ENCODE assay signal across 14 cellular contexts in the genomic region with DNA sequence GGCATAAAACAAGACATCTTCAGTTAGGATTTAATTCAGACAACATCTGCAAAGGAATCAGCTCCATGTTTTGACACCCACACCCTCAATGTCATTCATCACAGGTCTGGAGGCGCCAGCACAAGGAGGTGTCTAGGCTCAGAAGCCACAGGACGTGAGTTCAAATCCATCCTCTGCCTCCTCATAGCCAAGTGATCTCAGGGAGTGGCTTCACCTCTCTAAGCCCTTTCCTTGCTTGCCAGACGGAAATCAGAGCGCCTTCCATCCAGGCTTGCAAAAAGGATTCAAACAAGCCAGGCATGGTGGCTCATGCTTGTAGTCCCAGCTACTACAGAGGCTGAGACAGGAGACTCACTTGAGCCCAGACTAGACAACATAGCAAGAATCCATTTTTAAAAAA.
DNase-seq lines count a peak whose midpoint lies in the region; ATAC-seq and TF ChIP-seq lines count a peak whose summit lies in the region.
"Had no signal": no experiment of that assay in that cellular context is flagged by ENCODE, and none has a peak within 500 bp of the region (broad histone marks: within the 10 kb centered on the region; RNA-seq: fewer than 3 reads in every experiment).

No MANE protein-coding gene starts in this region.

- no peak overlapping the region for H3K4me3 ChIP-seq in spleen
- H3K4me3 ChIP-seq: GM23338 had no signal

- H3K27ac Mint-ChIP-seq in stimulated activated naive CD8-positive, alpha-beta T cell treated with anti-CD3 and anti-CD28 coated beads, Interleukin-15, Interleukin-2, amounts not matched to agents 100 ng/mL and 50 ng/mL, for 24 hours: peak overlapping the region; percentile 49
- H3K27ac Mint-ChIP-seq in osteocyte (ENCODE audit: unreplicated experiment): no peak overlapping the region
- H3K27ac Mint-ChIP-seq: CD4-positive, CD25-positive, alpha-beta regulatory T cell; GM23338 had no signal

- H3K4me1 ChIP-seq in spleen: no peaks in the 10 kb centered on the region
- H3K4me1 ChIP-seq: BE2C, Caco-2 had no signal

- no peak for ATAC-seq in stimulated activated naive CD8-positive, alpha-beta T cell treated with anti-CD3 and anti-CD28 coated beads, Interleukin-15, Interleukin-2, amounts not matched to agents 100 U/mL and 50 U/mL, for 24 hours
- ATAC-seq: GM23338 had no signal

- intact Hi-C loops in spleen (cut with DNase I; ENCODE audit: low total_unique reads): no loop called here

- H3K4me3 Mint-ChIP-seq in stimulated activated naive CD8-positive, alpha-beta T cell treated with anti-CD3 and anti-CD28 coated beads, Interleukin-15, Interleukin-2, amounts not matched to agents 100 ng/mL and 50 ng/mL, for 24 hours: no peak overlapping the region
- H3K4me3 Mint-ChIP-seq in osteocyte (ENCODE audit: unreplicated experiment): no peak overlapping the region
- H3K4me3 Mint-ChIP-seq: CD4-positive, CD25-positive, alpha-beta regulatory T cell; GM23338 had no signal

- H3K9me3 Mint-ChIP-seq in stimulated activated naive CD8-positive, alpha-beta T cell treated with anti-CD3 and anti-CD28 coated beads, Interleukin-15, Interleukin-2, amounts not matched to agents 100 ng/mL and 50 ng/mL, for 24 hours: no peaks in the 10 kb centered on the region
- no peaks in the 10 kb centered on the region for H3K9me3 Mint-ChIP-seq in osteocyte (ENCODE audit: unreplicated experiment)

- H3K27me3 ChIP-seq in spleen (replicated peaks in 1 of 7): peaks cover 0 to 25% (median 0%) of the 10 kb centered on the region in 7 donors
- H3K27me3 ChIP-seq: BE2C had no signal

- 87 to 93% (median 88%) methylated on average over 4 of the region's 4 CpGs for WGBS in spleen, 5 donors

- no peak for TF ChIP-seq POLR2A in spleen (IDR thresholded peaks at IDR 0.05)

- H3K4me1 Mint-ChIP-seq in stimulated activated naive CD8-positive, alpha-beta T cell treated with anti-CD3 and anti-CD28 coated beads, Interleukin-15, Interleukin-2, amounts not matched to agents 100 ng/mL and 50 ng/mL, for 24 hours (ENCODE audit: low read depth): no peaks in the 10 kb centered on the region
- no peaks in the 10 kb centered on the region for H3K4me1 Mint-ChIP-seq in osteocyte (ENCODE audit: unreplicated experiment)
- H3K4me1 Mint-ChIP-seq: CD4-positive, CD25-positive, alpha-beta regulatory T cell; GM23338 had no signal

- no peak for TF ChIP-seq CTCF in osteocyte (IDR thresholded peaks at IDR 0.05)
- TF ChIP-seq CTCF in spleen (IDR thresholded peaks at IDR 0.05 in 8 of 11, conservative IDR thresholded peaks at IDR 0.05 in 3 of 11): no peak

- H3K9me3 ChIP-seq in spleen: peaks cover 0 to 6% (median 0%) of the 10 kb centered on the region in 8 donors
- H3K9me3 ChIP-seq: BE2C, Caco-2 had no signal

- H3K36me3 ChIP-seq in spleen: no peaks in the 10 kb centered on the region
- H3K36me3 ChIP-seq: BE2C had no signal

- DNase-seq in stimulated activated naive CD8-positive, alpha-beta T cell treated with anti-CD3 and anti-CD28 coated beads, Interleukin-15, Interleukin-2, amounts not matched to agents 100 U/mL and 50 U/mL, for 24 hours: no peak
- DNase-seq in osteocyte (ENCODE audit: extremely low spot score, unreplicated experiment) (peak; percentile 53), spleen (peak; percentile 6)
- DNase-seq in stimulated activated naive CD4-positive, alpha-beta T cell (lab: John Stamatoyannopoulos, UW): no peak
- no peak for DNase-seq in activated CD4-positive, alpha-beta T cell treated with anti-CD3 and anti-CD28 coated beads, Interleukin-2, amount 50 U/mL, for 1 hour
- DNase-seq: ACHN; BE2C; Caco-2; CD4-positive, CD25-positive, alpha-beta regulatory T cell; DMS79; GDM1; HCEC 1CT had no signal

- H3K36me3 Mint-ChIP-seq in stimulated activated naive CD8-positive, alpha-beta T cell treated with anti-CD3 and anti-CD28 coated beads, Interleukin-15, Interleukin-2, amounts not matched to agents 100 ng/mL and 50 ng/mL, for 24 hours (ENCODE audit: low read depth): no peaks in the 10 kb centered on the region
- no peaks in the 10 kb centered on the region for H3K36me3 Mint-ChIP-seq in osteocyte (ENCODE audit: unreplicated experiment)
- H3K36me3 Mint-ChIP-seq: CD4-positive, CD25-positive, alpha-beta regulatory T cell had no signal

- H3K27ac ChIP-seq in spleen: no peak overlapping the region

- peaks cover 9% of the 10 kb centered on the region for H3K27me3 Mint-ChIP-seq in stimulated activated naive CD8-positive, alpha-beta T cell treated with anti-CD3 and anti-CD28 coated beads, Interleukin-15, Interleukin-2, amounts not matched to agents 100 ng/mL and 50 ng/mL, for 24 hours
- no peaks in the 10 kb centered on the region for H3K27me3 Mint-ChIP-seq in osteocyte (ENCODE audit: unreplicated experiment)

Comparison
In these comparisons a context has a peak if more than half of its experiments do, and no peak if none do; other contexts are left out.
1. DNase-seq: peak in osteocyte (single experiment) and spleen (single experiment); none in stimulated activated naive CD8-positive, alpha-beta T cell treated with anti-CD3 and anti-CD28 coated beads, Interleukin-15, Interleukin-2, amounts not matched to agents 100 U/mL and 50 U/mL, for 24 hours (single experiment), stimulated activated naive CD4-positive, alpha-beta T cell (0 of 6) and activated CD4-positive, alpha-beta T cell treated with anti-CD3 and anti-CD28 coated beads, Interleukin-2, amount 50 U/mL, for 1 hour (single experiment).